ENCODE assay signal across 8 cellular contexts in genomic region chr1:67686272-67687197, GRCh38. TPM values are rescaled to one million over a fixed set of nuclear protein-coding genes. Genes with fewer than 3 reads are reported as not detected.
DNase-seq lines count a peak whose midpoint lies in the region; ATAC-seq and TF ChIP-seq lines count a peak whose summit lies in the region.

No MANE protein-coding gene starts in this region.

- DNase-seq in DMS53 treated with DMSO at 0.1 percent for 48 hours (lab: John Stamatoyannopoulos, UW; ENCODE audit: unreplicated experiment) (peak; percentile 95), Peyer's patch (peak; percentile 70 to 88 (median 82)), fibroblast of lung (ENCODE audit: low read depth in 2 of 2) (peak; percentile 98 to 100)
- DNase-seq in Jurkat, Clone E6-1 (ENCODE audit: low read depth, low spot score), result no peak
- DNase-seq in activated T-helper 1 cell treated with anti-CD3 and anti-CD28 coated beads, Interleukin-12 subunit alpha, Interleukin-12 subunit beta, Interleukin-2, Interleukin-4 antibody, amounts not matched to agents 30 ng/mL and 10 ng/mL and 1 ng/mL, durations not matched to agents 14 hours and 24 hours and 36 hours (ENCODE audit: low spot score), result peak; percentile 53
- peak; percentile 45 to 73 (median 69) for DNase-seq in naive thymus-derived CD4-positive, alpha-beta T cell

- H3K9me3 Mint-ChIP-seq in activated T-helper 1 cell treated with anti-CD3 and anti-CD28 coated beads, Interleukin-12 subunit alpha, Interleukin-12 subunit beta, Interleukin-2, Interleukin-4 antibody, amounts not matched to agents 30 ng/mL and 10 ng/mL and 1 ng/mL, durations not matched to agents 14 hours and 24 hours and 36 hours, result no peaks in the 10 kb centered on the region
- peaks cover 0 to 2% (median 0%) of the 10 kb centered on the region in 11 donors for H3K9me3 Mint-ChIP-seq in naive thymus-derived CD4-positive, alpha-beta T cell

- H3K4me1 Mint-ChIP-seq in activated T-helper 1 cell treated with anti-CD3 and anti-CD28 coated beads, Interleukin-12 subunit alpha, Interleukin-12 subunit beta, Interleukin-2, Interleukin-4 antibody, amounts not matched to agents 30 ng/mL and 10 ng/mL and 1 ng/mL, durations not matched to agents 14 hours and 24 hours and 36 hours (ENCODE audit: low read depth), result peaks cover 45% of the 10 kb centered on the region
- peaks cover 20 to 42% (median 26%) of the 10 kb centered on the region in 7 donors for H3K4me1 Mint-ChIP-seq in naive thymus-derived CD4-positive, alpha-beta T cell

- peaks cover 27% of the 10 kb centered on the region for H3K79me2 ChIP-seq in fibroblast of lung (ENCODE audit: control insufficient read depth, insufficient read depth, low read length)

- ATAC-seq in GM21717 (IDR thresholded peaks at IDR 0.05; ENCODE audit: unreplicated experiment), result peak; percentile 33
- ATAC-seq in naive thymus-derived CD4-positive, alpha-beta T cell, result peak; percentile 21

- H3K36me3 Mint-ChIP-seq in activated T-helper 1 cell treated with anti-CD3 and anti-CD28 coated beads, Interleukin-12 subunit alpha, Interleukin-12 subunit beta, Interleukin-2, Interleukin-4 antibody, amounts not matched to agents 30 ng/mL and 10 ng/mL and 1 ng/mL, durations not matched to agents 14 hours and 24 hours and 36 hours (ENCODE audit: low read depth), result peaks cover 27% of the 10 kb centered on the region
- peaks cover 0 to 22% (median 0%) of the 10 kb centered on the region in 5 donors for H3K36me3 Mint-ChIP-seq in naive thymus-derived CD4-positive, alpha-beta T cell

- peak overlapping the region; percentile 95 for H3K4me2 ChIP-seq in fibroblast of lung (ENCODE audit: extremely low read depth, insufficient read depth, low read length)

- peak; percentile 91 to 93 for TF ChIP-seq POLR2A in Peyer's patch (IDR thresholded peaks at IDR 0.05)

- peak in 1 of 6 experiments; percentile 5 for TF ChIP-seq CTCF in Peyer's patch (IDR thresholded peaks at IDR 0.05)
- no peak for TF ChIP-seq CTCF in fibroblast of lung (conservative IDR thresholded peaks at IDR 0.05 in 1 of 2, IDR thresholded peaks at IDR 0.05 in 1 of 2; ENCODE audit: low read depth in 1 of 2, low read length in 2 of 2)

- H3K36me3 ChIP-seq in Peyer's patch, result peaks cover 0 to 20% (median 3%) of the 10 kb centered on the region in 3 donors
- peaks cover 6% of the 10 kb centered on the region for H3K36me3 ChIP-seq in fibroblast of lung (ENCODE audit: control insufficient read depth, insufficient read depth, low read length)
- H3K36me3 ChIP-seq in naive thymus-derived CD4-positive, alpha-beta T cell (ENCODE audit: control insufficient read depth in 2 of 3, insufficient read depth in 3 of 3, low read length in 3 of 3), result no peaks in the 10 kb centered on the region
- no peaks in the 10 kb centered on the region for H3K36me3 ChIP-seq in stomach smooth muscle (ENCODE audit: control insufficient read depth in 2 of 2, insufficient read depth in 2 of 2, low read length in 2 of 2)

- peak overlapping the region; percentile 99 for H3K27ac Mint-ChIP-seq in activated T-helper 1 cell treated with anti-CD3 and anti-CD28 coated beads, Interleukin-12 subunit alpha, Interleukin-12 subunit beta, Interleukin-2, Interleukin-4 antibody, amounts not matched to agents 30 ng/mL and 10 ng/mL and 1 ng/mL, durations not matched to agents 14 hours and 24 hours and 36 hours
- peak overlapping the region; percentile 40 to 95 (median 88) for H3K27ac Mint-ChIP-seq in naive thymus-derived CD4-positive, alpha-beta T cell

- POLR2A ChIA-PET in naive thymus-derived CD4-positive, alpha-beta T cell (lab: Charles Lee), result interaction anchor here (0.5 to 3.6 kb wide), 7 partner anchors 11 to 260 kb away, joined by 3 to 48 read pairs (median 3); partner anchors contain the start of gene SERBP1

- CTCF ChIA-PET in naive thymus-derived CD4-positive, alpha-beta T cell (lab: Charles Lee), result interaction anchor here (0.7 to 1.9 kb wide), 2 partner anchors 74 to 288 kb away, joined by 3 to 7 read pairs; no protein-coding TSS in a partner anchor

- H3K4me3 Mint-ChIP-seq in activated T-helper 1 cell treated with anti-CD3 and anti-CD28 coated beads, Interleukin-12 subunit alpha, Interleukin-12 subunit beta, Interleukin-2, Interleukin-4 antibody, amounts not matched to agents 30 ng/mL and 10 ng/mL and 1 ng/mL, durations not matched to agents 14 hours and 24 hours and 36 hours, result peak overlapping the region; percentile 91
- peak overlapping the region; percentile 90 to 99 (median 98) for H3K4me3 Mint-ChIP-seq in naive thymus-derived CD4-positive, alpha-beta T cell

- H3K27me3 Mint-ChIP-seq in activated T-helper 1 cell treated with anti-CD3 and anti-CD28 coated beads, Interleukin-12 subunit alpha, Interleukin-12 subunit beta, Interleukin-2, Interleukin-4 antibody, amounts not matched to agents 30 ng/mL and 10 ng/mL and 1 ng/mL, durations not matched to agents 14 hours and 24 hours and 36 hours (ENCODE audit: insufficient read depth), result no peaks in the 10 kb centered on the region
- no peaks in the 10 kb centered on the region for H3K27me3 Mint-ChIP-seq in naive thymus-derived CD4-positive, alpha-beta T cell

- H3K4me3 ChIP-seq in Jurkat, Clone E6-1 (ENCODE audit: low read length), result peak overlapping the region; percentile 79
- H3K4me3 ChIP-seq in Peyer's patch (peak overlapping the region; percentile 68 to 89 (median 80)), fibroblast of lung (replicated peaks in 1 of 4; ENCODE audit: control extremely low read depth in 1 of 4, insufficient read depth in 1 of 4, low read depth in 3 of 4, low read length in 4 of 4) (peak overlapping the region; percentile 92 to 97 (median 96)), stomach smooth muscle (ENCODE audit: low read length in 2 of 2) (peak overlapping the region; percentile 85 to 89)
- peak overlapping the region; percentile 69 for H3K4me3 ChIP-seq in naive thymus-derived CD4-positive, alpha-beta T cell (ENCODE audit: low read length)

- H3K27me3 ChIP-seq in Peyer's patch, result no peaks in the 10 kb centered on the region
- H3K27me3 ChIP-seq in fibroblast of lung (ENCODE audit: control insufficient read depth, insufficient read depth, low read length), result no peaks in the 10 kb centered on the region
- no peaks in the 10 kb centered on the region for H3K27me3 ChIP-seq in naive thymus-derived CD4-positive, alpha-beta T cell (ENCODE audit: control insufficient read depth in 2 of 2, insufficient read depth in 2 of 2, low read length in 2 of 2)
- no peaks in the 10 kb centered on the region for H3K27me3 ChIP-seq in stomach smooth muscle (ENCODE audit: control insufficient read depth in 1 of 2, insufficient read depth in 2 of 2, low read length in 2 of 2)

- no peaks in the 10 kb centered on the region for H4K20me1 ChIP-seq in fibroblast of lung (ENCODE audit: control insufficient read depth, extremely low read depth, insufficient read depth, low read length)

- peak overlapping the region; percentile 89 to 99 (median 94) for H3K27ac ChIP-seq in Peyer's patch
- H3K27ac ChIP-seq in fibroblast of lung (ENCODE audit: insufficient read depth, low read length), result peak overlapping the region; percentile 97
- peak overlapping the region; percentile 59 for H3K27ac ChIP-seq in naive thymus-derived CD4-positive, alpha-beta T cell (ENCODE audit: low read depth, low read length)
- H3K27ac ChIP-seq in stomach smooth muscle (ENCODE audit: low read length), result peak overlapping the region; percentile 84

- H3K9ac ChIP-seq in fibroblast of lung (ENCODE audit: insufficient read depth, low read length) (peak overlapping the region; percentile 95), stomach smooth muscle (ENCODE audit: low read length in 2 of 2) (peak overlapping the region; percentile 66 to 76)

- no peak overlapping the region for H2AFZ ChIP-seq in fibroblast of lung (ENCODE audit: low read length)

- H3K9me3 ChIP-seq in Peyer's patch, result no peaks in the 10 kb centered on the region
- no peaks in the 10 kb centered on the region for H3K9me3 ChIP-seq in fibroblast of lung (ENCODE audit: control insufficient read depth, insufficient read depth, low read depth, low read length)
- no peaks in the 10 kb centered on the region for H3K9me3 ChIP-seq in naive thymus-derived CD4-positive, alpha-beta T cell (ENCODE audit: control insufficient read depth in 2 of 3, low read length in 3 of 3)
- no peaks in the 10 kb centered on the region for H3K9me3 ChIP-seq in stomach smooth muscle (ENCODE audit: control insufficient read depth in 2 of 2, low read length in 2 of 2)

- H3K4me1 ChIP-seq in Peyer's patch, result peaks cover 0 to 30% (median 6%) of the 10 kb centered on the region in 4 donors
- peaks cover 15% of the 10 kb centered on the region for H3K4me1 ChIP-seq in fibroblast of lung (ENCODE audit: control insufficient read depth, extremely low read depth, insufficient read depth, low read length)
- peaks cover 9 to 16% of the 10 kb centered on the region in 2 donors for H3K4me1 ChIP-seq in naive thymus-derived CD4-positive, alpha-beta T cell (ENCODE audit: control insufficient read depth in 2 of 2, insufficient read depth in 2 of 2, low read length in 2 of 2)
- peaks cover 9% of the 10 kb centered on the region for H3K4me1 ChIP-seq in stomach smooth muscle (ENCODE audit: control insufficient read depth, insufficient read depth, low read length)

- intact Hi-C loops in activated T-helper 1 cell treated with anti-CD3 and anti-CD28 coated beads, Interleukin-12 subunit alpha, Interleukin-12 subunit beta, Interleukin-2, Interleukin-4 antibody, amounts not matched to agents 30 ng/mL and 10 ng/mL and 1 ng/mL, durations not matched to agents 14 hours and 24 hours and 36 hours (cut with micrococcal nuclease), result loop anchor here (1.0 to 10.0 kb wide), 5 partner anchors 74 to 1412 kb away; no protein-coding TSS in a partner anchor
- intact Hi-C loops in naive thymus-derived CD4-positive, alpha-beta T cell (cut with micrococcal nuclease), result loop anchor here (5.0 to 10.0 kb wide), 5 partner anchors 352 to 1352 kb away; partner anchors contain the start of gene SLC35D1 (in 2 of the 2)

RNA-seq across cellular contexts. Expression of gene GADD45A, which starts 1.5 kb away (rescaled TPM):
- 19.0 TPM for polyA plus RNA-seq in Jurkat, Clone E6-1 (2012; ENCODE audit: insufficient read depth, insufficient read length)
- 10 to 100 TPM; 22.3 to 73.7 (median 55.1) TPM for total RNA-seq in Peyer's patch
- total RNA-seq in activated T-helper 1 cell treated with anti-CD3 and anti-CD28 coated beads, Interleukin-12 subunit alpha, Interleukin-12 subunit beta, Interleukin-2, Interleukin-4 antibody, amounts not matched to agents 30 ng/mL and 10 ng/mL and 1 ng/mL, durations not matched to agents 14 hours and 24 hours and 36 hours, result 47.3 and 48.2 TPM in 2 replicates
- total RNA-seq in fibroblast of lung, result 70.1 and 133 TPM in 2 replicates
- 41.7 and 63.3 TPM in 2 replicates for polyA plus RNA-seq in fibroblast of lung
- 56.4 and 92.1 TPM in 2 replicates for polyA plus RNA-seq in fibroblast of lung (2012)
- polyA minus RNA-seq in fibroblast of lung (ENCODE audit: low replicate concordance), result 7.9 and 15.2 TPM in 2 replicates
- 10 to 100 TPM; 15.0 to 70.4 (median 24.2) TPM for total RNA-seq in naive thymus-derived CD4-positive, alpha-beta T cell
- 1 to 10 TPM; 7.0 to 8.3 TPM for polyA plus RNA-seq in naive thymus-derived CD4-positive, alpha-beta T cell
